ENCODE assay signal across 8 cellular contexts in the genomic region with DNA sequence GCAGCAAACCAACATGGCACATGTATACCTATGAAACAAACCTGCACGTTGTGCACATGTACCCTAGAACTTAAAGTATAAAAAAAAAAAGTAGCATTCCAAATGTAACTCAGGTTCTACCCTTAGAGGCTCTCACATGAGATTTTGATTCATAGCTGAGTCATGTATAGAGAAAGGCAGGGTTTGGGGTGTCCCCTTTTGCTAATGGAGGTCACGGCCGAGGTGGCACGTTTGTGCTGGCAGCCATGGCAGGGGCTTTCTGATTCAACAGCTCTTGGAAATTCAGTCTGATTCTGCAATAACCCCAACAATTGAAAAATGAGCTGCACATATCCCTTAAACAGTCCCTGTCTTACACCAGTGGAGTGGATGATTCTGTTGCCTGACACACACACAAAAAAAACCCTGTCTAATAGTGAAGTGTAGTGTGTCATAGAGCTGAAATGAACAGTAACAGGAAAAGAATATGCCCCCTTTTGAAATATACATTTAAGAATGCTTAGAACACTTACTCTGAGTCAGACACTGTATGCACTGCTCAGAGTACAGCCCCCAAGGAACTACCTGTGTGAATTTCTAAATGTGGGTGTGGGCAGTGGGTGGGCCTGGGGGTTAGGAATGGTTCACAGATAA.
A peak's percentile ranks its signal among the peaks of the same experiment; 100 is the strongest.
DNase-seq lines count a peak whose midpoint lies in the region; ATAC-seq and TF ChIP-seq lines count a peak whose summit lies in the region.

No MANE protein-coding gene starts in this region.

- no peak overlapping the region for H3K4me3 ChIP-seq in WERI-Rb-1 (ENCODE audit: low read depth, low read length)

- TF ChIP-seq CTCF in WERI-Rb-1 (IDR thresholded peaks at IDR 0.05; ENCODE audit: low read depth, low read length) = no peak

- H3K9me3 ChIP-seq in WERI-Rb-1 (ENCODE audit: severe bottlenecking) = no peaks in the 10 kb centered on the region

- H3K27me3 ChIP-seq in WERI-Rb-1 (ENCODE audit: insufficient read depth, low read depth, severe bottlenecking) = no peaks in the 10 kb centered on the region

- DNase-seq in activated CD8-positive, alpha-beta memory T cell treated with anti-CD3 and anti-CD28 coated beads for 48 hours (ENCODE audit: low read depth in 2 of 3, low spot score in 2 of 3) = peak in 2 of 3 experiments; percentile 21 to 33
- DNase-seq in stimulated activated CD4-positive, alpha-beta T cell treated with anti-CD3 and anti-CD28 coated beads, TNF-alpha, amount 100 ng/mL, for 48 hours (ENCODE audit: low read depth in 3 of 3) = peak; percentile 18 to 57 (median 47)
- DNase-seq in WERI-Rb-1 (no peak), NCI-H2107 treated with DMSO at 0.1 percent for 48 hours (lab: John Stamatoyannopoulos, UW; ENCODE audit: unreplicated experiment) (no peak), DMS114 treated with DMSO at 0.1 percent for 48 hours (lab: John Stamatoyannopoulos, UW; ENCODE audit: unreplicated experiment) (no peak), NCI-H2029 treated with DMSO at 0.1 percent for 48 hours (lab: John Stamatoyannopoulos, UW) (no peak)

- peak; percentile 85 for ATAC-seq in GM19395 (IDR thresholded peaks at IDR 0.05; ENCODE audit: unreplicated experiment)
- ATAC-seq in HG03095 (IDR thresholded peaks at IDR 0.05; ENCODE audit: unreplicated experiment) = peak; percentile 82

- H3K36me3 ChIP-seq in WERI-Rb-1 = no peaks in the 10 kb centered on the region

- no peak overlapping the region for H3K27ac ChIP-seq in WERI-Rb-1

Comparison
In these comparisons a context has a peak if more than half of its experiments do, and no peak if none do; other contexts are left out.
1. DNase-seq: peak in activated CD8-positive, alpha-beta memory T cell treated with anti-CD3 and anti-CD28 coated beads for 48 hours (2 of 3) and stimulated activated CD4-positive, alpha-beta T cell treated with anti-CD3 and anti-CD28 coated beads, TNF-alpha, amount 100 ng/mL, for 48 hours (3 of 3); none in WERI-Rb-1 (single experiment), NCI-H2107 treated with DMSO at 0.1 percent for 48 hours (single experiment), DMS114 treated with DMSO at 0.1 percent for 48 hours (single experiment) and NCI-H2029 treated with DMSO at 0.1 percent for 48 hours (single experiment).